1 cellular context compared by ENCODE assay signal in genomic region chr17:35930211-35931065, GRCh38.
A peak's percentile ranks its signal among the peaks of the same experiment; 100 is the strongest.
TF ChIP-seq lines count a peak whose summit lies in the region.

TSS of gene RDM1 (minus strand) at chr17:35930773. CDS start at chr17:35930727, 46 bp downstream.

TF ChIP-seq in IMR-90, 13 proteins besides CTCF, POLR2A, EP300 and RAD21:
- no peak for TF ChIP-seq SMC3 (IDR thresholded peaks at IDR 0.05; ENCODE audit: low read depth, low read length)
- TF ChIP-seq MAZ (IDR thresholded peaks at IDR 0.05; ENCODE audit: borderline replicate concordance, low read depth, low read length) = peak; percentile 41; the same call in 1 of the 2 replicates
